10 cellular contexts compared by ENCODE assay signal in genomic region chr17:68182016-68182315, GRCh38.
DNase-seq lines count a peak whose midpoint lies in the region; ATAC-seq and TF ChIP-seq lines count a peak whose summit lies in the region.
"Had no signal": no experiment of that assay in that cellular context is flagged by ENCODE, and none has a peak within 500 bp of the region (broad histone marks: within the 10 kb centered on the region; RNA-seq: fewer than 3 reads in every experiment).

No MANE protein-coding gene starts in this region.

- no peaks in the 10 kb centered on the region for H3K36me3 ChIP-seq in SK-N-SH (replicated peaks in 1 of 2; ENCODE audit: control insufficient read depth in 1 of 2, insufficient read depth in 2 of 2, low read length in 1 of 2)
- no peaks in the 10 kb centered on the region for H3K36me3 ChIP-seq in naive thymus-derived CD4-positive, alpha-beta T cell (ENCODE audit: control insufficient read depth in 2 of 3, insufficient read depth in 3 of 3, low read length in 3 of 3)

- no peak overlapping the region for H3K27ac ChIP-seq in SK-N-SH (ENCODE audit: low read depth in 2 of 2, low read length in 1 of 2)
- H3K27ac ChIP-seq in naive thymus-derived CD4-positive, alpha-beta T cell (ENCODE audit: low read depth, low read length): no peak overlapping the region
- H3K27ac ChIP-seq: parathyroid adenoma had no signal

- no peak overlapping the region for H3K4me2 ChIP-seq in SK-N-SH

- peaks cover 22 to 66% (median 55%) of the 10 kb centered on the region in 7 donors for H3K4me1 Mint-ChIP-seq in naive thymus-derived CD4-positive, alpha-beta T cell
- H3K4me1 Mint-ChIP-seq in WTC11: peaks cover 13% of the 10 kb centered on the region

- H2AFZ ChIP-seq in SK-N-SH (ENCODE audit: low read depth): no peak overlapping the region
- H2AFZ ChIP-seq: parathyroid adenoma had no signal

- TF ChIP-seq CTCF in SK-N-SH (IDR thresholded peaks at IDR 0.05): no peak
- TF ChIP-seq CTCF in WTC11 (IDR thresholded peaks at IDR 0.05): no peak

- H3K4me3 ChIP-seq in SK-N-SH (ENCODE audit: low read depth in 2 of 2, low read length in 1 of 2): no peak overlapping the region
- H3K4me3 ChIP-seq in naive thymus-derived CD4-positive, alpha-beta T cell (ENCODE audit: low read length): peak overlapping the region; percentile 85

- intact Hi-C loops in naive thymus-derived CD4-positive, alpha-beta T cell (cut with micrococcal nuclease): loop anchor here (2.0 to 5.0 kb wide), 2 partner anchors 67 to 165 kb away; partner anchors contain the start of gene AMZ2 (in 1 of the 2)

- no peaks in the 10 kb centered on the region for H3K79me2 ChIP-seq in SK-N-SH (ENCODE audit: insufficient read depth)
- H3K79me2 ChIP-seq: parathyroid adenoma had no signal

- POLR2A ChIA-PET in SK-N-SH (lab: Yijun Ruan, JAX): no interaction called here
- POLR2A ChIA-PET in naive thymus-derived CD4-positive, alpha-beta T cell (lab: Charles Lee): interaction anchor here (1.2 to 9.4 kb wide), 5 partner anchors 14 to 114 kb away, joined by 5 to 113 read pairs (median 23); partner anchors contain the start of gene AMZ2
- POLR2A ChIA-PET in WTC11 (lab: Charles Lee): interaction anchor here (0.8 kb wide), 1 partner anchor 129 kb away, joined by 3 read pairs; no protein-coding TSS in a partner anchor

- TF ChIP-seq EP300 in SK-N-SH (IDR thresholded peaks at IDR 0.05; ENCODE audit: borderline replicate concordance in 1 of 2, low read depth in 1 of 2, low read length in 1 of 2) (no peak), Ishikawa (IDR thresholded peaks at IDR 0.05; ENCODE audit: borderline replicate concordance) (no peak)

- no peak overlapping the region for H3K9ac ChIP-seq in SK-N-SH
- H3K9ac ChIP-seq: parathyroid adenoma had no signal

- ATAC-seq in SK-N-SH treated with all-trans-retinoic acid at 6 μM for 48 hours (no peak), GM21423 (IDR thresholded peaks at IDR 0.05; ENCODE audit: unreplicated experiment) (peak; percentile 47), WTC11 (no peak)
- ATAC-seq in naive thymus-derived CD4-positive, alpha-beta T cell: no peak

- H3K36me3 Mint-ChIP-seq in naive thymus-derived CD4-positive, alpha-beta T cell: peaks cover 0 to 15% (median 0%) of the 10 kb centered on the region in 5 donors
- no peaks in the 10 kb centered on the region for H3K36me3 Mint-ChIP-seq in WTC11

- TF ChIP-seq RAD21 in SK-N-SH (IDR thresholded peaks at IDR 0.05; ENCODE audit: low read length): no peak
- no peak for TF ChIP-seq RAD21 in Ishikawa (IDR thresholded peaks at IDR 0.05; ENCODE audit: low read depth)

- no peaks in the 10 kb centered on the region for H3K27me3 ChIP-seq in SK-N-SH (ENCODE audit: insufficient read depth)
- H3K27me3 ChIP-seq in naive thymus-derived CD4-positive, alpha-beta T cell (ENCODE audit: control insufficient read depth in 2 of 2, insufficient read depth in 2 of 2, low read length in 2 of 2): no peaks in the 10 kb centered on the region

- H3K27me3 Mint-ChIP-seq in naive thymus-derived CD4-positive, alpha-beta T cell: no peaks in the 10 kb centered on the region
- H3K27me3 Mint-ChIP-seq in WTC11 (ENCODE audit: low read depth): no peaks in the 10 kb centered on the region; the same call in 1 of the 2 replicates

- no peaks in the 10 kb centered on the region for H4K20me1 ChIP-seq in SK-N-SH (ENCODE audit: insufficient read depth)

- WGBS in SK-N-SH (ENCODE audit: low lambda C conversion rate): 65% methylated on average over 1 of the region's 1 CpG

- H3K27ac Mint-ChIP-seq in naive thymus-derived CD4-positive, alpha-beta T cell: peak overlapping the region in 8 of 9 donors; percentile 14 to 93 (median 44)
- H3K27ac Mint-ChIP-seq in WTC11: no peak overlapping the region

- H3K9me2 ChIP-seq in SK-N-SH: no peaks in the 10 kb centered on the region

- H3F3A ChIP-seq in SK-N-SH (replicated peaks; ENCODE audit: insufficient read depth): no peaks in the 10 kb centered on the region

- no peaks in the 10 kb centered on the region for H3K4me1 ChIP-seq in SK-N-SH (ENCODE audit: control insufficient read depth in 1 of 2, insufficient read depth in 2 of 2, low read depth in 1 of 2, low read length in 1 of 2)
- peaks cover 38 to 48% of the 10 kb centered on the region in 2 donors for H3K4me1 ChIP-seq in naive thymus-derived CD4-positive, alpha-beta T cell (ENCODE audit: control insufficient read depth in 2 of 2, insufficient read depth in 2 of 2, low read length in 2 of 2)
- H3K4me1 ChIP-seq: parathyroid adenoma had no signal

- DNase-seq in SK-N-SH: no peak
- no peak for DNase-seq in naive thymus-derived CD4-positive, alpha-beta T cell
- DNase-seq in SKM-1 (lab: John Stamatoyannopoulos, UW; ENCODE audit: unreplicated experiment): no peak
- no peak for DNase-seq in NCI-H2107 (lab: John Stamatoyannopoulos, UW)
- no peak for DNase-seq in WTC11 (ENCODE audit: low spot score)
- DNase-seq: OCI-M1 had no signal

- no peaks in the 10 kb centered on the region for H3K9me3 ChIP-seq in SK-N-SH
- H3K9me3 ChIP-seq in naive thymus-derived CD4-positive, alpha-beta T cell (ENCODE audit: control insufficient read depth in 2 of 3, low read length in 3 of 3): no peaks in the 10 kb centered on the region

- peaks cover 0 to 3% (median 0%) of the 10 kb centered on the region in 11 donors for H3K9me3 Mint-ChIP-seq in naive thymus-derived CD4-positive, alpha-beta T cell
- H3K9me3 Mint-ChIP-seq in WTC11: no peaks in the 10 kb centered on the region

- CTCF ChIA-PET in SK-N-SH (lab: Yijun Ruan, JAX): interaction anchor here (0.9 to 7.0 kb wide), 9 partner anchors 10 to 594 kb away, joined by 3 to 58 read pairs (median 6); no protein-coding TSS in a partner anchor
- CTCF ChIA-PET in naive thymus-derived CD4-positive, alpha-beta T cell (lab: Charles Lee): interaction anchor here (1.2 to 3.3 kb wide), 5 partner anchors 10 to 24 kb away, joined by 3 to 17 read pairs (median 11); no protein-coding TSS in a partner anchor
- CTCF ChIA-PET in WTC11 (lab: Charles Lee): interaction anchor here (1.2 to 4.4 kb wide), 3 partner anchors 9 to 23 kb away, joined by 6 to 33 read pairs (median 7); no protein-coding TSS in a partner anchor

- peak overlapping the region; percentile 53 to 97 (median 88) for H3K4me3 Mint-ChIP-seq in naive thymus-derived CD4-positive, alpha-beta T cell
- no peak overlapping the region for H3K4me3 Mint-ChIP-seq in WTC11

TF ChIP-seq in SK-N-SH, 30 proteins besides CTCF, POLR2A, EP300 and RAD21 (continues in another document):
- no peak for TF ChIP-seq USF1 (IDR thresholded peaks at IDR 0.05; ENCODE audit: borderline replicate concordance, low read depth)

TF ChIP-seq in SK-N-SH treated with all-trans-retinoic acid at 6 μM for 48 hours, 23 proteins besides CTCF, POLR2A, EP300 and RAD21 (continues in another document):
- TF ChIP-seq RARB (CRISPR knock-in tag; IDR thresholded peaks at IDR 0.05): no peak
- no peak for TF ChIP-seq ZNF70 (CRISPR knock-in tag; IDR thresholded peaks at IDR 0.05)
- TF ChIP-seq ESRRG (CRISPR knock-in tag; IDR thresholded peaks at IDR 0.05): no peak
- TF ChIP-seq CSRNP3 (CRISPR knock-in tag; IDR thresholded peaks at IDR 0.05): no peak

TF ChIP-seq in Ishikawa, 13 proteins besides CTCF, POLR2A, EP300 and RAD21:
- TF ChIP-seq CEBPB (IDR thresholded peaks at IDR 0.05) (no peak), TCF12 (IDR thresholded peaks at IDR 0.05; ENCODE audit: low read depth) (no peak), TEAD4 (IDR thresholded peaks at IDR 0.05) (no peak), MAX (IDR thresholded peaks at IDR 0.05) (0 out of 2 replicates have a peak, but pooled peaks have one; percentile 36), NFIC (IDR thresholded peaks at IDR 0.05) (no peak), EGR1 (IDR thresholded peaks at IDR 0.05) (no peak), ZBTB7A (IDR thresholded peaks at IDR 0.05; ENCODE audit: low read depth) (no peak)
TF ChIP-seq in Ishikawa: peak in this region for 1.

TF ChIP-seq in WTC11, 78 proteins besides CTCF, POLR2A, EP300 and RAD21:
- TF ChIP-seq ZNF121 (CRISPR knock-in tag; IDR thresholded peaks at IDR 0.05) (no peak), ATF2 (CRISPR knock-in tag; IDR thresholded peaks at IDR 0.05; ENCODE audit: borderline replicate concordance, low read depth) (no peak), ATF1 (CRISPR knock-in tag; IDR thresholded peaks at IDR 0.05) (no peak), CBFB (CRISPR knock-in tag; IDR thresholded peaks at IDR 0.05; ENCODE audit: low read depth) (no peak), ZNF416 (CRISPR knock-in tag; IDR thresholded peaks at IDR 0.05) (no peak), TP53 (CRISPR knock-in tag; IDR thresholded peaks at IDR 0.05) (no peak), ZNF396 (CRISPR knock-in tag; IDR thresholded peaks at IDR 0.05; ENCODE audit: borderline replicate concordance) (no peak)

Comparison
In these comparisons a context has a peak if more than half of its experiments do, and no peak if none do; other contexts are left out.
1. Of the 6 proteins assayed by ChIP-seq in both WTC11 and SK-N-SH: peak only in WTC11: none; only in SK-N-SH: USF2; in both: none; in neither: 5.